Comparison of ENCODE assay signal across 1 cellular context in genomic region chr2:133717497-133717896, GRCh38.
TF ChIP-seq lines count a peak whose summit lies in the region.

No MANE protein-coding gene starts in this region.

TF ChIP-seq in IMR-90, 13 proteins besides CTCF, POLR2A, EP300 and RAD21 (continued from another document):
- no peak for TF ChIP-seq ELK1 (IDR thresholded peaks at IDR 0.05; ENCODE audit: borderline replicate concordance, low read depth, low read length)
- TF ChIP-seq NFE2L2 (IDR thresholded peaks at IDR 0.05; ENCODE audit: low read depth, low read length), result no peak
- no peak for TF ChIP-seq MAFK (IDR thresholded peaks at IDR 0.05; ENCODE audit: low read depth, low read length)
- no peak for TF ChIP-seq RCOR1 (IDR thresholded peaks at IDR 0.05; ENCODE audit: insufficient replicate concordance, low read length)
- no peak for TF ChIP-seq RFX5 (IDR thresholded peaks at IDR 0.05; ENCODE audit: low read depth, low read length)
- no peak for TF ChIP-seq BHLHE40 (IDR thresholded peaks at IDR 0.05; ENCODE audit: low read depth, low read length)
- TF ChIP-seq CEBPB (IDR thresholded peaks at IDR 0.05; ENCODE audit: low read depth, low read length), result no peak
- TF ChIP-seq MAZ (IDR thresholded peaks at IDR 0.05; ENCODE audit: borderline replicate concordance, low read depth, low read length), result no peak
- TF ChIP-seq CHD1 (IDR thresholded peaks at IDR 0.05; ENCODE audit: low read depth, low read length), result no peak
